In the genomic region with DNA sequence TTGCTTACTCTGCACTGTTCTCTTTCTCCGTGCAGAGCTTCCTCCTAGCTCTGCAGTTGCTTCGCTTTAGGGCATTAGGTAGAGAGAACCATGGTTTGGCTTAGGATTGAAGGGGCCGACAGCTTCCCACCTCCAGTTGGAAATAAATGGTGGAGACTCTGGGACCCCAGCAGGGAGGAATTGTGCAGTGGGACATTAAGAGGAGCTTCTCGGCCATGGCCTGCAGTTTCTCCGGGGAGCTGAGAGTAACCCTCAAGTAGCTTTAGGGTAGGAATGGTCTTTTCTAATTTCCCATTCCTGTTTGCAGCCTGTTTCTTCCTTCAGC, we compare ENCODE assay signal across 8 cellular contexts. TPM values are rescaled to one million over a fixed set of nuclear protein-coding genes. Genes with fewer than 3 reads are reported as not detected.
DNase-seq lines count a peak whose midpoint lies in the region; ATAC-seq and TF ChIP-seq lines count a peak whose summit lies in the region.
"Had no signal": no experiment of that assay in that cellular context is flagged by ENCODE, and none has a peak within 500 bp of the region (broad histone marks: within the 10 kb centered on the region; RNA-seq: fewer than 3 reads in every experiment).

No MANE protein-coding gene starts in this region.

- H3K36me3 ChIP-seq in HEK293 (ENCODE audit: control insufficient read depth in 2 of 2, insufficient read depth in 1 of 2, low read length in 2 of 2) (peaks cover 3 to 34% of the 10 kb centered on the region in 2 experiments; a peak in 2 of 3 replicates), smooth muscle cell (ENCODE audit: low read depth) (peaks cover 5% of the 10 kb centered on the region)

- peak overlapping the region; percentile 79 for H3K27ac Mint-ChIP-seq in activated CD4-positive, alpha-beta memory T cell treated with anti-CD3 and anti-CD28 coated beads for 36 hours

- H3K9me3 Mint-ChIP-seq in activated CD4-positive, alpha-beta memory T cell treated with anti-CD3 and anti-CD28 coated beads for 36 hours, result no peaks in the 10 kb centered on the region

- H3K4me3 Mint-ChIP-seq in activated CD4-positive, alpha-beta memory T cell treated with anti-CD3 and anti-CD28 coated beads for 36 hours, result peak overlapping the region; percentile 95

- H3F3A ChIP-seq in smooth muscle cell (ENCODE audit: low read depth), result peaks cover 5% of the 10 kb centered on the region

- H3K9ac ChIP-seq in smooth muscle cell (ENCODE audit: low read depth), result peak overlapping the region; percentile 80

- H3K27me3 ChIP-seq in smooth muscle cell (ENCODE audit: low read depth), result no peaks in the 10 kb centered on the region

- H3K27me3 Mint-ChIP-seq in activated CD4-positive, alpha-beta memory T cell treated with anti-CD3 and anti-CD28 coated beads for 36 hours, result no peaks in the 10 kb centered on the region

- peaks cover 18% of the 10 kb centered on the region for H3K4me1 Mint-ChIP-seq in activated CD4-positive, alpha-beta memory T cell treated with anti-CD3 and anti-CD28 coated beads for 36 hours (ENCODE audit: low read depth)

- H3K27ac ChIP-seq in HEK293 (ENCODE audit: extremely low read depth, low read depth, low read length) (no peak overlapping the region), smooth muscle cell (ENCODE audit: low read depth) (no peak overlapping the region)

- CTCF ChIA-PET in HEK293 (lab: Yijun Ruan, JAX), result interaction anchor here (0.6 to 4.8 kb wide), 7 partner anchors 8 to 271 kb away, joined by 3 to 83 read pairs (median 3); no protein-coding TSS in a partner anchor
- CTCF ChIA-PET in activated CD4-positive, alpha-beta memory T cell treated with anti-CD3 and anti-CD28 coated beads for 36 hours (lab: Charles Lee), result interaction anchor here (0.8 to 4.1 kb wide), 11 partner anchors 27 to 1490 kb away, joined by 3 to 139 read pairs (median 5); a partner anchor contains a TSS

- WGBS in smooth muscle cell (ENCODE audit: low lambda C conversion rate), result 28% methylated on average over 5 of the region's 5 CpGs

- peaks cover 3% of the 10 kb centered on the region for H3K36me3 Mint-ChIP-seq in activated CD4-positive, alpha-beta memory T cell treated with anti-CD3 and anti-CD28 coated beads for 36 hours

- ATAC-seq in HG03442 (IDR thresholded peaks at IDR 0.05; ENCODE audit: unreplicated experiment), result no peak

- H3K9me3 ChIP-seq in HEK293 (ENCODE audit: control insufficient read depth, insufficient read depth, low read depth, low read length), result no peaks in the 10 kb centered on the region
- no peaks in the 10 kb centered on the region for H3K9me3 ChIP-seq in iPS-18c (ENCODE audit: control insufficient read depth, insufficient read depth, low read length)
- H3K9me3 ChIP-seq in smooth muscle cell (replicated peaks; ENCODE audit: low read depth), result no peaks in the 10 kb centered on the region

- H4K20me1 ChIP-seq in smooth muscle cell (ENCODE audit: low read depth), result peaks cover 68% of the 10 kb centered on the region

- peaks cover 3% of the 10 kb centered on the region; the same call in 1 of the 2 replicates for H3K4me1 ChIP-seq in HEK293 (ENCODE audit: control insufficient read depth, insufficient read depth, low read length)
- H3K4me1 ChIP-seq in smooth muscle cell (ENCODE audit: low read depth), result peaks cover 15% of the 10 kb centered on the region

- peak overlapping the region; percentile 82 for H2AFZ ChIP-seq in smooth muscle cell (ENCODE audit: low read depth)

- peak overlapping the region; percentile 87 for H3K4me3 ChIP-seq in HEK293 (ENCODE audit: low read depth, low read length)
- peak overlapping the region; percentile 56 for H3K4me3 ChIP-seq in iPS-18c (ENCODE audit: insufficient read depth, low read depth, low read length)
- H3K4me3 ChIP-seq in smooth muscle cell, result peak overlapping the region; percentile 83

- intact Hi-C loops in activated CD4-positive, alpha-beta memory T cell treated with anti-CD3 and anti-CD28 coated beads for 36 hours (cut with micrococcal nuclease), result loop anchor here (5.0 kb wide), 3 partner anchors 37 to 688 kb away; a partner anchor contains a TSS

- POLR2A ChIA-PET in HEK293 (lab: Yijun Ruan, JAX), result interaction anchor here (0.6 to 3.3 kb wide), 8 partner anchors 8 to 688 kb away, joined by 3 to 22 read pairs (median 4); a partner anchor contains a TSS
- POLR2A ChIA-PET in activated CD4-positive, alpha-beta memory T cell treated with anti-CD3 and anti-CD28 coated beads for 36 hours (lab: Charles Lee), result interaction anchor here (0.7 to 3.4 kb wide), 5 partner anchors 39 to 260 kb away, joined by 3 to 14 read pairs (median 7); a partner anchor contains a TSS

- DNase-seq in activated CD4-positive, alpha-beta memory T cell treated with anti-CD3 and anti-CD28 coated beads for 36 hours, result no peak
- DNase-seq in smooth muscle cell (lab: John Stamatoyannopoulos, UW; ENCODE audit: unreplicated experiment) (no peak), NCI-H524 (lab: John Stamatoyannopoulos, UW) (no peak)
- no peak for DNase-seq in stimulated activated CD4-positive, alpha-beta T cell treated with anti-CD3 and anti-CD28 coated beads, Interleukin-4, amount 100 ng/mL, for 24 hours

- peak overlapping the region; percentile 97 for H3K4me2 ChIP-seq in smooth muscle cell

- TF ChIP-seq CTCF in HEK293 (tag by site-specific recombination; IDR thresholded peaks at IDR 0.05) (no peak), smooth muscle cell (IDR thresholded peaks at IDR 0.05; ENCODE audit: borderline replicate concordance, insufficient read depth, poor library complexity, severe bottlenecking) (no peak)

- H3K79me2 ChIP-seq in smooth muscle cell (ENCODE audit: low read depth), result peaks cover 75% of the 10 kb centered on the region

TF ChIP-seq in HEK293, 187 proteins besides CTCF, POLR2A, EP300 and RAD21 (continues in another document):
- TF ChIP-seq, protein P1, sequence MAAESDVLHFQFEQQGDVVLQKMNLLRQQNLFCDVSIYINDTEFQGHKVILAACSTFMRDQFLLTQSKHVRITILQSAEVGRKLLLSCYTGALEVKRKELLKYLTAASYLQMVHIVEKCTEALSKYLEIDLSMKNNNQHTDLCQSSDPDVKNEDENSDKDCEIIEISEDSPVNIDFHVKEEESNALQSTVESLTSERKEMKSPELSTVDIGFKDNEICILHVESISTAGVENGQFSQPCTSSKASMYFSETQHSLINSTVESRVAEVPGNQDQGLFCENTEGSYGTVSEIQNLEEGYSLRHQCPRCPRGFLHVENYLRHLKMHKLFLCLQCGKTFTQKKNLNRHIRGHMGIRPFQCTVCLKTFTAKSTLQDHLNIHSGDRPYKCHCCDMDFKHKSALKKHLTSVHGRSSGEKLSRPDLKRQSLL (tag by site-specific recombination; IDR thresholded peaks at IDR 0.05), result no peak
- no peak for TF ChIP-seq ZNF366 (tag by site-specific recombination; conservative IDR thresholded peaks at IDR 0.05)
- no peak for TF ChIP-seq ZNF560 (tag by site-specific recombination; IDR thresholded peaks at IDR 0.05; ENCODE audit: borderline replicate concordance)
- TF ChIP-seq ZNF510 (tag by site-specific recombination; IDR thresholded peaks at IDR 0.05; ENCODE audit: insufficient replicate concordance), result no peak
- TF ChIP-seq ZNF558 (tag by site-specific recombination; IDR thresholded peaks at IDR 0.05), result no peak
- no peak for TF ChIP-seq MYNN (tag by site-specific recombination; IDR thresholded peaks at IDR 0.05; ENCODE audit: borderline replicate concordance)
- no peak for TF ChIP-seq ZNF792 (tag by site-specific recombination; IDR thresholded peaks at IDR 0.05)
- TF ChIP-seq ZNF16 (tag by site-specific recombination; IDR thresholded peaks at IDR 0.05; ENCODE audit: low read depth), result no peak
- TF ChIP-seq ZNF561 (tag by site-specific recombination; IDR thresholded peaks at IDR 0.05; ENCODE audit: borderline replicate concordance), result no peak
- TF ChIP-seq, protein P2, sequence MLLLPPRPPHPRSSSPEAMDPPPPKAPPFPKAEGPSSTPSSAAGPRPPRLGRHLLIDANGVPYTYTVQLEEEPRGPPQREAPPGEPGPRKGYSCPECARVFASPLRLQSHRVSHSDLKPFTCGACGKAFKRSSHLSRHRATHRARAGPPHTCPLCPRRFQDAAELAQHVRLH (tag by site-specific recombination; IDR thresholded peaks at IDR 0.05), result no peak
- TF ChIP-seq, protein P3, sequence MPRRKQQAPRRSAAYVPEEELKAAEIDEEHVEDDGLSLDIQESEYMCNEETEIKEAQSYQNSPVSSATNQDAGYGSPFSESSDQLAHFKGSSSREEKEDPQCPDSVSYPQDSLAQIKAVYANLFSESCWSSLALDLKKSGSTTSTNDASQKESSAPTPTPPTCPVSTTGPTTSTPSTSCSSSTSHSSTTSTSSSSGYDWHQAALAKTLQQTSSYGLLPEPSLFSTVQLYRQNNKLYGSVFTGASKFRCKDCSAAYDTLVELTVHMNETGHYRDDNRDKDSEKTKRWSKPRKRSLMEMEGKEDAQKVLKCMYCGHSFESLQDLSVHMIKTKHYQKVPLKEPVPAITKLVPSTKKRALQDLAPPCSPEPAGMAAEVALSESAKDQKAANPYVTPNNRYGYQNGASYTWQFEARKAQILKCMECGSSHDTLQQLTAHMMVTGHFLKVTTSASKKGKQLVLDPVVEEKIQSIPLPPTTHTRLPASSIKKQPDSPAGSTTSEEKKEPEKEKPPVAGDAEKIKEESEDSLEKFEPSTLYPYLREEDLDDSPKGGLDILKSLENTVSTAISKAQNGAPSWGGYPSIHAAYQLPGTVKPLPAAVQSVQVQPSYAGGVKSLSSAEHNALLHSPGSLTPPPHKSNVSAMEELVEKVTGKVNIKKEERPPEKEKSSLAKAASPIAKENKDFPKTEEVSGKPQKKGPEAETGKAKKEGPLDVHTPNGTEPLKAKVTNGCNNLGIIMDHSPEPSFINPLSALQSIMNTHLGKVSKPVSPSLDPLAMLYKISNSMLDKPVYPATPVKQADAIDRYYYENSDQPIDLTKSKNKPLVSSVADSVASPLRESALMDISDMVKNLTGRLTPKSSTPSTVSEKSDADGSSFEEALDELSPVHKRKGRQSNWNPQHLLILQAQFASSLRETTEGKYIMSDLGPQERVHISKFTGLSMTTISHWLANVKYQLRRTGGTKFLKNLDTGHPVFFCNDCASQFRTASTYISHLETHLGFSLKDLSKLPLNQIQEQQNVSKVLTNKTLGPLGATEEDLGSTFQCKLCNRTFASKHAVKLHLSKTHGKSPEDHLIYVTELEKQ (tag by site-specific recombination; IDR thresholded peaks at IDR 0.05; ENCODE audit: borderline replicate concordance), result no peak
- TF ChIP-seq ZBTB48 (tag by site-specific recombination; IDR thresholded peaks at IDR 0.05), result no peak

RNA-seq across cellular contexts. Expression of a gene that starts 1.2 kb away (rescaled TPM):
- 1 to 10 TPM; 8.2 to 10.0 TPM for total RNA-seq in activated CD4-positive, alpha-beta memory T cell treated with anti-CD3 and anti-CD28 coated beads for 36 hours
- 8.5 and 8.9 TPM in 2 replicates for total RNA-seq in smooth muscle cell
- 17.2 and 17.3 TPM in 2 replicates for polyA plus RNA-seq in smooth muscle cell

RNA-seq across cellular contexts. Expression of a gene that starts 2.4 kb away (rescaled TPM):
- 10 to 100 TPM; 56.9 to 62.2 TPM for total RNA-seq in activated CD4-positive, alpha-beta memory T cell treated with anti-CD3 and anti-CD28 coated beads for 36 hours
- 144 and 146 TPM in 2 replicates for total RNA-seq in smooth muscle cell
- 115 and 149 TPM in 2 replicates for polyA plus RNA-seq in smooth muscle cell

RNA-seq across cellular contexts. Expression of a gene that starts 53.6 kb away (rescaled TPM):
- total RNA-seq in activated CD4-positive, alpha-beta memory T cell treated with anti-CD3 and anti-CD28 coated beads for 36 hours, result under 1 TPM; 0.19 to 0.48 TPM
- total RNA-seq in smooth muscle cell, result 0.09 TPM in 1 of 2 replicates, not detected in the other
- 0.62 and 0.80 TPM in 2 replicates for polyA plus RNA-seq in smooth muscle cell
- total RNA-seq: RPMI7951 had no signal
